ENCODE assay signal across 13 cellular contexts in genomic region chr12:123049398-123050250, GRCh38.
A peak's percentile ranks its signal among the peaks of the same experiment; 100 is the strongest.
DNase-seq lines count a peak whose midpoint lies in the region; ATAC-seq and TF ChIP-seq lines count a peak whose summit lies in the region.
"Had no signal": no experiment of that assay in that cellular context is flagged by ENCODE, and none has a peak within 500 bp of the region (broad histone marks: within the 10 kb centered on the region; RNA-seq: fewer than 3 reads in every experiment).

No MANE protein-coding gene starts in this region.

- ATAC-seq in Panc1: peak; percentile 13; the same call in 1 of the 2 replicates
- ATAC-seq in left lung: peak; percentile 15
- peak; percentile 68 for ATAC-seq in thoracic aorta (ENCODE audit: insufficient number of reproducible peaks, low FRiP score, low read depth)
- ATAC-seq in GM19463 (IDR thresholded peaks at IDR 0.05; ENCODE audit: unreplicated experiment): no peak

- no peaks in the 10 kb centered on the region for H3K4me1 ChIP-seq in Panc1 (ENCODE audit: control insufficient read depth, insufficient read depth, low read length)
- H3K4me1 ChIP-seq in left lung: peaks cover 0 to 23% of the 10 kb centered on the region in 2 donors
- peaks cover 16 to 40% of the 10 kb centered on the region in 2 donors for H3K4me1 ChIP-seq in thoracic aorta (ENCODE audit: control insufficient read depth in 1 of 2, low read depth in 2 of 2)
- H3K4me1 ChIP-seq: SJSA1 had no signal

- CTCF ChIA-PET in Panc1 (lab: Charles Lee): interaction anchor here (0.6 kb wide), 1 partner anchor 78 kb away, joined by 9 read pairs; no protein-coding TSS in a partner anchor

- no peaks in the 10 kb centered on the region for H3K9me3 Mint-ChIP-seq in chondrocyte (ENCODE audit: low read depth)
- H3K9me3 Mint-ChIP-seq: activated T-cell treated with anti-CD3 and anti-CD28 coated beads, Interleukin-2, amount 50 U/mL, for 72 hours; stimulated activated memory B cell treated with anti-CD40 and anti-IgM and Interleukin-4, amounts not matched to agents 10 μg/mL and 1 μg/mL and 100 μg/mL, for 72 hours had no signal

- H3K36me3 ChIP-seq in Panc1 (ENCODE audit: control insufficient read depth, insufficient read depth, low read length): no peaks in the 10 kb centered on the region
- no peaks in the 10 kb centered on the region for H3K36me3 ChIP-seq in left lung
- no peaks in the 10 kb centered on the region for H3K36me3 ChIP-seq in thoracic aorta
- H3K36me3 ChIP-seq: ovary, SJSA1 had no signal

- POLR2A ChIA-PET in Panc1 (lab: Charles Lee): no interaction called here

- no peak overlapping the region for H3K4me3 Mint-ChIP-seq in chondrocyte (ENCODE audit: unreplicated experiment)
- H3K4me3 Mint-ChIP-seq: activated T-cell treated with anti-CD3 and anti-CD28 coated beads, Interleukin-2, amount 50 U/mL, for 72 hours; stimulated activated memory B cell treated with anti-CD40 and anti-IgM and Interleukin-4, amounts not matched to agents 10 μg/mL and 1 μg/mL and 100 μg/mL, for 72 hours had no signal

- BruUV-seq in Panc1 (replicated peaks; lab: Mats Ljungman, UMichigan): no TSS peak

- H3K27me3 ChIP-seq in Panc1 (ENCODE audit: control insufficient read depth, insufficient read depth, low read length): no peaks in the 10 kb centered on the region
- H3K27me3 ChIP-seq in left lung: no peaks in the 10 kb centered on the region
- no peaks in the 10 kb centered on the region for H3K27me3 ChIP-seq in thoracic aorta (replicated peaks; ENCODE audit: insufficient read depth)
- H3K27me3 ChIP-seq: ovary had no signal

- no peaks in the 10 kb centered on the region for H3K36me3 Mint-ChIP-seq in chondrocyte (ENCODE audit: low read depth)
- H3K36me3 Mint-ChIP-seq: stimulated activated memory B cell treated with anti-CD40 and anti-IgM and Interleukin-4, amounts not matched to agents 10 μg/mL and 1 μg/mL and 100 μg/mL, for 72 hours had no signal

- intact Hi-C loops in Panc1 (cut with micrococcal nuclease; ENCODE audit: unreplicated experiment) (no loop called here), left lung (cut with DNase I) (loop anchor here in 1 of 2 donors (10.0 kb wide), 1 partner anchor 185 kb away; the partner anchor contains the start of genes MPHOSPH9 and MTRFR)

- no peaks in the 10 kb centered on the region for H3K9me3 ChIP-seq in Panc1 (ENCODE audit: control insufficient read depth, insufficient read depth, low read depth, low read length)
- no peaks in the 10 kb centered on the region for H3K9me3 ChIP-seq in left lung
- no peaks in the 10 kb centered on the region for H3K9me3 ChIP-seq in thoracic aorta
- H3K9me3 ChIP-seq: ovary, SJSA1 had no signal

- H3K4me3 ChIP-seq in Panc1 (ENCODE audit: low read depth in 2 of 2, low read length in 2 of 2) (no peak overlapping the region), left lung (no peak overlapping the region), thoracic aorta (no peak overlapping the region)
- H3K4me3 ChIP-seq: ovary, SJSA1 had no signal

- H3K4me1 Mint-ChIP-seq in chondrocyte (ENCODE audit: low read depth): peaks cover 10% of the 10 kb centered on the region

- in situ Hi-C loops in Panc1 (cut with HindIII; ENCODE audit: low pct_unique_long_range_greater_than_20kb, low sequenced_read_pairs): no loop called here

- TF ChIP-seq CTCF in Panc1 (IDR thresholded peaks at IDR 0.05) (no peak), chondrocyte (IDR thresholded peaks at IDR 0.05) (no peak), left lung (IDR thresholded peaks at IDR 0.05) (no peak), thoracic aorta (IDR thresholded peaks at IDR 0.05) (no peak)

- DNase-seq in Panc1 (ENCODE audit: low read depth, low spot score): no peak
- peak; percentile 30 for DNase-seq in chondrocyte (ENCODE audit: low spot score)
- DNase-seq in left lung: no peak
- DNase-seq in thoracic aorta (ENCODE audit: low spot score): no peak
- no peak for DNase-seq in activated T-cell treated with anti-CD3 and anti-CD28 coated beads for 4 hours
- no peak for DNase-seq in foreskin melanocyte
- DNase-seq: activated CD4-positive, alpha-beta T cell treated with anti-CD3 and anti-CD28 coated beads for 1 hour; stimulated activated CD4-positive, alpha-beta T cell treated with anti-CD3 and anti-CD28 coated beads, Interleukin-2, amount 100 ng/mL, for 24 hours had no signal

- H3K27ac Mint-ChIP-seq in chondrocyte (ENCODE audit: unreplicated experiment): no peak overlapping the region
- H3K27ac Mint-ChIP-seq: activated T-cell treated with anti-CD3 and anti-CD28 coated beads, Interleukin-2, amount 50 U/mL, for 72 hours; stimulated activated memory B cell treated with anti-CD40 and anti-IgM and Interleukin-4, amounts not matched to agents 10 μg/mL and 1 μg/mL and 100 μg/mL, for 72 hours had no signal

- H3K27me3 Mint-ChIP-seq in chondrocyte (ENCODE audit: low read depth): no peaks in the 10 kb centered on the region
- H3K27me3 Mint-ChIP-seq: stimulated activated memory B cell treated with anti-CD40 and anti-IgM and Interleukin-4, amounts not matched to agents 10 μg/mL and 1 μg/mL and 100 μg/mL, for 72 hours had no signal

- no peak overlapping the region for H3K27ac ChIP-seq in Panc1 (ENCODE audit: low read length)
- no peak overlapping the region for H3K27ac ChIP-seq in left lung
- peak overlapping the region; percentile 77 to 81 for H3K27ac ChIP-seq in thoracic aorta
- H3K27ac ChIP-seq: SJSA1 had no signal

Comparison
In these comparisons a context has a peak if more than half of its experiments do, and no peak if none do; other contexts are left out.
1. H3K27ac ChIP-seq: peak in thoracic aorta (2 of 2); none in Panc1 (single experiment) and left lung (0 of 2).